ENCODE assay signal across 1 cellular context in the genomic region with DNA sequence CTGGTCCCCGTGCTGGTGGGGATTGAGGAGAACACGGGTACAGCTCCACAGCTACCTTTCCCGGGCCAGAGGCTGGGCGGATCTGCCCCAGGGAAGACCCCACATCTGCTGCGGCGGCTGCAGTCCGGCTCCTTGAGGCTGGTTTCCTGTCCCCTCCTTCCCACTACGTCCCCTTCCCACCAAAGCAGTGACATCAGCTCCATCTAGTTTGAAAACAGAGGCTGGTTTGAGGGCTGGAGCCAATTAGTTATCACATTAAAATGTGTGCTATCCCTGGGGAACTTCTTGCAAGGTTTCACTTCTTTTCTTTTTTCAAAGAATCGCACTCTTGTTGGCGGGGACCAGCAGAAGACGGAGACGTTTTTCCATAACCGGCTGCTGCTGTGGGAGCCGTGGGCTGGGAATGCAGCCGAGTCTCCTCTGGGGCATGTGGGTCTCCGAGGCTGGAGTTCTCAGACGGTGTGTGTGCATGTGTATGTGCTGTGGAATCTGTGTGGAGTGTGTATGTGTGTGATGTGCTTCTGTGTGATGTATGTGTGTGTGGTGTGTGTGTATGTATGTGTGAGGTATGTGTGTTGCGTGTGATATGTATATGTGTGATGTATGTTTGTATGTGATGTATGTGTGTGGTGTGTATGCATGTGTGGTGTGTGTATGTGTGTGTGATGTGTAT.
TF ChIP-seq lines count a peak whose summit lies in the region.

No MANE protein-coding gene starts in this region.

TF ChIP-seq in GM12878, 131 proteins besides CTCF, POLR2A, EP300 and RAD21 (continued from another document):
- TF ChIP-seq, protein P1, sequence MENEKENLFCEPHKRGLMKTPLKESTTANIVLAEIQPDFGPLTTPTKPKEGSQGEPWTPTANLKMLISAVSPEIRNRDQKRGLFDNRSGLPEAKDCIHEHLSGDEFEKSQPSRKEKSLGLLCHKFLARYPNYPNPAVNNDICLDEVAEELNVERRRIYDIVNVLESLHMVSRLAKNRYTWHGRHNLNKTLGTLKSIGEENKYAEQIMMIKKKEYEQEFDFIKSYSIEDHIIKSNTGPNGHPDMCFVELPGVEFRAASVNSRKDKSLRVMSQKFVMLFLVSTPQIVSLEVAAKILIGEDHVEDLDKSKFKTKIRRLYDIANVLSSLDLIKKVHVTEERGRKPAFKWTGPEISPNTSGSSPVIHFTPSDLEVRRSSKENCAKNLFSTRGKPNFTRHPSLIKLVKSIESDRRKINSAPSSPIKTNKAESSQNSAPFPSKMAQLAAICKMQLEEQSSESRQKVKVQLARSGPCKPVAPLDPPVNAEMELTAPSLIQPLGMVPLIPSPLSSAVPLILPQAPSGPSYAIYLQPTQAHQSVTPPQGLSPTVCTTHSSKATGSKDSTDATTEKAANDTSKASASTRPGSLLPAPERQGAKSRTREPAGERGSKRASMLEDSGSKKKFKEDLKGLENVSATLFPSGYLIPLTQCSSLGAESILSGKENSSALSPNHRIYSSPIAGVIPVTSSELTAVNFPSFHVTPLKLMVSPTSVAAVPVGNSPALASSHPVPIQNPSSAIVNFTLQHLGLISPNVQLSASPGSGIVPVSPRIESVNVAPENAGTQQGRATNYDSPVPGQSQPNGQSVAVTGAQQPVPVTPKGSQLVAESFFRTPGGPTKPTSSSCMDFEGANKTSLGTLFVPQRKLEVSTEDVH (IDR thresholded peaks at IDR 0.05; ENCODE audit: low read depth, partially characterized antibody): no peak
- TF ChIP-seq, protein P2, sequence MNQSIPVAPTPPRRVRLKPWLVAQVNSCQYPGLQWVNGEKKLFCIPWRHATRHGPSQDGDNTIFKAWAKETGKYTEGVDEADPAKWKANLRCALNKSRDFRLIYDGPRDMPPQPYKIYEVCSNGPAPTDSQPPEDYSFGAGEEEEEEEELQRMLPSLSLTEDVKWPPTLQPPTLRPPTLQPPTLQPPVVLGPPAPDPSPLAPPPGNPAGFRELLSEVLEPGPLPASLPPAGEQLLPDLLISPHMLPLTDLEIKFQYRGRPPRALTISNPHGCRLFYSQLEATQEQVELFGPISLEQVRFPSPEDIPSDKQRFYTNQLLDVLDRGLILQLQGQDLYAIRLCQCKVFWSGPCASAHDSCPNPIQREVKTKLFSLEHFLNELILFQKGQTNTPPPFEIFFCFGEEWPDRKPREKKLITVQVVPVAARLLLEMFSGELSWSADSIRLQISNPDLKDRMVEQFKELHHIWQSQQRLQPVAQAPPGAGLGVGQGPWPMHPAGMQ (IDR thresholded peaks at IDR 0.05; ENCODE audit: borderline replicate concordance): no peak
- no peak for TF ChIP-seq NRF1 (conservative IDR thresholded peaks at IDR 0.05; ENCODE audit: low read depth, low read length)
- no peak for TF ChIP-seq POLR2AphosphoS2 (IDR thresholded peaks at IDR 0.05; ENCODE audit: low read depth, low read length)
- TF ChIP-seq NR2C1 (IDR thresholded peaks at IDR 0.05): no peak
- TF ChIP-seq, protein P3, sequence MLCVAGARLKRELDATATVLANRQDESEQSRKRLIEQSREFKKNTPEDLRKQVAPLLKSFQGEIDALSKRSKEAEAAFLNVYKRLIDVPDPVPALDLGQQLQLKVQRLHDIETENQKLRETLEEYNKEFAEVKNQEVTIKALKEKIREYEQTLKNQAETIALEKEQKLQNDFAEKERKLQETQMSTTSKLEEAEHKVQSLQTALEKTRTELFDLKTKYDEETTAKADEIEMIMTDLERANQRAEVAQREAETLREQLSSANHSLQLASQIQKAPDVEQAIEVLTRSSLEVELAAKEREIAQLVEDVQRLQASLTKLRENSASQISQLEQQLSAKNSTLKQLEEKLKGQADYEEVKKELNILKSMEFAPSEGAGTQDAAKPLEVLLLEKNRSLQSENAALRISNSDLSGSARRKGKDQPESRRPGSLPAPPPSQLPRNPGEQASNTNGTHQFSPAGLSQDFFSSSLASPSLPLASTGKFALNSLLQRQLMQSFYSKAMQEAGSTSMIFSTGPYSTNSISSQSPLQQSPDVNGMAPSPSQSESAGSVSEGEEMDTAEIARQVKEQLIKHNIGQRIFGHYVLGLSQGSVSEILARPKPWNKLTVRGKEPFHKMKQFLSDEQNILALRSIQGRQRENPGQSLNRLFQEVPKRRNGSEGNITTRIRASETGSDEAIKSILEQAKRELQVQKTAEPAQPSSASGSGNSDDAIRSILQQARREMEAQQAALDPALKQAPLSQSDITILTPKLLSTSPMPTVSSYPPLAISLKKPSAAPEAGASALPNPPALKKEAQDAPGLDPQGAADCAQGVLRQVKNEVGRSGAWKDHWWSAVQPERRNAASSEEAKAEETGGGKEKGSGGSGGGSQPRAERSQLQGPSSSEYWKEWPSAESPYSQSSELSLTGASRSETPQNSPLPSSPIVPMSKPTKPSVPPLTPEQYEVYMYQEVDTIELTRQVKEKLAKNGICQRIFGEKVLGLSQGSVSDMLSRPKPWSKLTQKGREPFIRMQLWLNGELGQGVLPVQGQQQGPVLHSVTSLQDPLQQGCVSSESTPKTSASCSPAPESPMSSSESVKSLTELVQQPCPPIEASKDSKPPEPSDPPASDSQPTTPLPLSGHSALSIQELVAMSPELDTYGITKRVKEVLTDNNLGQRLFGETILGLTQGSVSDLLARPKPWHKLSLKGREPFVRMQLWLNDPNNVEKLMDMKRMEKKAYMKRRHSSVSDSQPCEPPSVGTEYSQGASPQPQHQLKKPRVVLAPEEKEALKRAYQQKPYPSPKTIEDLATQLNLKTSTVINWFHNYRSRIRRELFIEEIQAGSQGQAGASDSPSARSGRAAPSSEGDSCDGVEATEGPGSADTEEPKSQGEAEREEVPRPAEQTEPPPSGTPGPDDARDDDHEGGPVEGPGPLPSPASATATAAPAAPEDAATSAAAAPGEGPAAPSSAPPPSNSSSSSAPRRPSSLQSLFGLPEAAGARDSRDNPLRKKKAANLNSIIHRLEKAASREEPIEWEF (IDR thresholded peaks at IDR 0.05; ENCODE audit: insufficient replicate concordance, low read depth, low read length): no peak
- no peak for TF ChIP-seq ZNF274 (IDR thresholded peaks at IDR 0.05; ENCODE audit: insufficient read depth, insufficient read length)
